In genomic region chr13:29925457-29925856, GRCh38 we compare ENCODE assay signal across 8 cellular contexts.
A peak's percentile ranks its signal among the peaks of the same experiment; 100 is the strongest.
DNase-seq lines count a peak whose midpoint lies in the region; ATAC-seq and TF ChIP-seq lines count a peak whose summit lies in the region.

No MANE protein-coding gene starts in this region.

- DNase-seq in NCI-H1694 (lab: John Stamatoyannopoulos, UW) (peak; percentile 10), NCI-H1694 treated with DMSO at 0.1 percent for 48 hours (lab: John Stamatoyannopoulos, UW) (no peak), kidney glomerular epithelial cell (lab: John Stamatoyannopoulos, UW) (peak; percentile 84), tibial nerve (ENCODE audit: low spot score in 2 of 2) (peak; percentile 45 to 87)
- DNase-seq in activated CD8-positive, alpha-beta T cell treated with anti-CD3 and anti-CD28 coated beads for 36 hours = no peak

- no peak for TF ChIP-seq POLR2A in tibial nerve (IDR thresholded peaks at IDR 0.05)

- intact Hi-C loops in activated CD8-positive, alpha-beta T cell treated with anti-CD3 and anti-CD28 coated beads for 36 hours (cut with micrococcal nuclease) = no loop called here

- peak in 1 of 2 donors; percentile 68 for TF ChIP-seq EP300 in tibial nerve (IDR thresholded peaks at IDR 0.05)

- peaks cover 0 to 39% (median 27%) of the 10 kb centered on the region in 4 donors for H3K4me1 ChIP-seq in tibial nerve

- WGBS in tibial nerve, 2 donors = 27 to 35% methylated on average over 3 of the region's 3 CpGs

- CTCF ChIA-PET in activated CD8-positive, alpha-beta T cell treated with anti-CD3 and anti-CD28 coated beads for 36 hours (lab: Charles Lee) = interaction anchor here (0.9 to 5.8 kb wide), 10 partner anchors 9 to 155 kb away, joined by 3 to 69 read pairs (median 11); no protein-coding TSS in a partner anchor

- POLR2A ChIA-PET in activated CD8-positive, alpha-beta T cell treated with anti-CD3 and anti-CD28 coated beads for 36 hours (lab: Charles Lee) = no interaction called here

- H3K27me3 Mint-ChIP-seq in activated CD8-positive, alpha-beta T cell treated with anti-CD3 and anti-CD28 coated beads for 36 hours = no peaks in the 10 kb centered on the region

- H3K36me3 Mint-ChIP-seq in activated CD8-positive, alpha-beta T cell treated with anti-CD3 and anti-CD28 coated beads for 36 hours (ENCODE audit: low read depth) = no peaks in the 10 kb centered on the region

- no peak for ATAC-seq in HG03045 (IDR thresholded peaks at IDR 0.05; ENCODE audit: unreplicated experiment)
- ATAC-seq in activated CD8-positive, alpha-beta T cell treated with anti-CD3 and anti-CD28 coated beads for 36 hours = no peak
- ATAC-seq in GM21447 (IDR thresholded peaks at IDR 0.05; ENCODE audit: unreplicated experiment) = no peak

- no peaks in the 10 kb centered on the region for H3K36me3 ChIP-seq in tibial nerve

- peaks cover 15% of the 10 kb centered on the region for H3K4me1 Mint-ChIP-seq in activated CD8-positive, alpha-beta T cell treated with anti-CD3 and anti-CD28 coated beads for 36 hours (ENCODE audit: low read depth)

- H3K27me3 ChIP-seq in tibial nerve = no peaks in the 10 kb centered on the region

- H3K9me3 Mint-ChIP-seq in activated CD8-positive, alpha-beta T cell treated with anti-CD3 and anti-CD28 coated beads for 36 hours = no peaks in the 10 kb centered on the region

- TF ChIP-seq CTCF in VCaP (conservative IDR thresholded peaks at IDR 0.05) (no peak), tibial nerve (IDR thresholded peaks at IDR 0.05) (no peak)
- TF ChIP-seq CTCF in activated CD8-positive, alpha-beta T cell treated with anti-CD3 and anti-CD28 coated beads for 36 hours (IDR thresholded peaks at IDR 0.05) = no peak

- H3K4me3 Mint-ChIP-seq in activated CD8-positive, alpha-beta T cell treated with anti-CD3 and anti-CD28 coated beads for 36 hours = no peak overlapping the region

- peak overlapping the region; percentile 93 for H3K27ac ChIP-seq in VCaP
- H3K27ac ChIP-seq in tibial nerve = peak overlapping the region in 2 of 4 donors; percentile 4 to 86

- H3K4me3 ChIP-seq in tibial nerve = no peak overlapping the region

- no peak overlapping the region for H3K27ac Mint-ChIP-seq in activated CD8-positive, alpha-beta T cell treated with anti-CD3 and anti-CD28 coated beads for 36 hours

- no peaks in the 10 kb centered on the region for H3K9me3 ChIP-seq in tibial nerve

Comparison
In these comparisons a context has a peak if more than half of its experiments do, and no peak if none do; other contexts are left out.
1. DNase-seq: peak in NCI-H1694 (single experiment), kidney glomerular epithelial cell (single experiment) and tibial nerve (2 of 2); none in NCI-H1694 treated with DMSO at 0.1 percent for 48 hours (single experiment) and activated CD8-positive, alpha-beta T cell treated with anti-CD3 and anti-CD28 coated beads for 36 hours (single experiment).